15 cellular contexts compared by ENCODE assay signal in the genomic region with DNA sequence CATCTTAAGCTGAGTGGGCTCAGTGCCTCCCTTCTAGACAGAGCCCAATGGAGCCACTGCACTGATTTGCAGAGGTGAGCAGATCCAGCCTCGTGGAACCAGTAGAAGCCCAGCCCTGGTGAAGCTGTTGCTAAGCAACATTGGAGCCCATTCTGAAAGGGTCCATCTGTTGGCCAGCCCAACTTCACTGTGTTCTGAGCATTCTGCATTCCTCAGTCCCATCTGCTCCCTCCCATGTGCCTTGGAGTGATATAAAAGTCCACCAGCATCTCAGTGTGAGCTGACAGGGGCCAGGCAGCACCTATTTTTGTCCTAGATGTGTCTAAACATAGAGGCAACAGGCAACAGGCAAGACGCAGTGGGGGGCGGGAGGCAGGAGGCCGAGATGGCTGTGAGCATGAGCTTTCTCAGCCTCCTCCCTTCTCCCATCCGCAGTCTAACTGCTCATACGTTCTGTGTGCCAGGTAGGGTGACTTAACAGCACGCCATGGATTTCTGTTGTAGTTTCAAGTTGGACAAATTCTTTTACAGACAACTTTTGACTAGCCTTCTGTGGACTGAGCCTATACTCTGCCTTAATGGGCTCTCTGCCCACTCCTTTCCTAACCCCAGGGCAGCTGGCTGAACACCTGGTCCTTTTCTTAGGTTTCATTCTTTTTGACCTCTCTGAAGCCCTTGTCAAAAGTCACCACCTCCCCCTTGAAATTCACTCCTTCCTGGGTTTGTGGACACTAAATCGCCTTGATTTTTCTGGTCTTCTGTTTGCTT.
DNase-seq lines count a peak whose midpoint lies in the region; TF ChIP-seq lines count a peak whose summit lies in the region.
"Had no signal": no experiment of that assay in that cellular context is flagged by ENCODE, and none has a peak within 500 bp of the region (broad histone marks: within the 10 kb centered on the region; RNA-seq: fewer than 3 reads in every experiment).

No MANE protein-coding gene starts in this region.

- H3K36me3 ChIP-seq in esophagus (ENCODE audit: control insufficient read depth in 2 of 2, insufficient read depth in 2 of 2, low read length in 1 of 2): no peaks in the 10 kb centered on the region
- no peaks in the 10 kb centered on the region for H3K36me3 ChIP-seq in vagina
- H3K36me3 ChIP-seq in brain microvascular endothelial cell (replicated peaks): no peaks in the 10 kb centered on the region

- H3K4me1 Mint-ChIP-seq in nephron: peaks cover 57% of the 10 kb centered on the region
- peaks cover 45% of the 10 kb centered on the region for H3K4me1 Mint-ChIP-seq in activated CD4-positive, alpha-beta T cell treated with anti-CD3 and anti-CD28 coated beads, Interleukin-2, amount 10 ng/mL, durations not matched to agents 7 days and 5 days

- H3K36me3 Mint-ChIP-seq in nephron (ENCODE audit: low read depth): no peaks in the 10 kb centered on the region
- peaks cover 27% of the 10 kb centered on the region for H3K36me3 Mint-ChIP-seq in activated CD4-positive, alpha-beta T cell treated with anti-CD3 and anti-CD28 coated beads, Interleukin-2, amount 10 ng/mL, durations not matched to agents 7 days and 5 days (ENCODE audit: low read depth)
- H3K36me3 Mint-ChIP-seq: activated naive CD4-positive, alpha-beta T cell treated with anti-CD3 and anti-CD28 coated beads, Interleukin-2, amount 50 U/mL, for 72 hours; type B pancreatic cell had no signal

- WGBS in esophagus, 2 donors: 71 to 75% methylated on average over 8 of the region's 8 CpGs

- H3K4me3 ChIP-seq in esophagus (ENCODE audit: low read depth in 1 of 2, low read length in 2 of 2) (no peak overlapping the region), vagina (no peak overlapping the region), brain microvascular endothelial cell (ENCODE audit: low read depth, low read length) (no peak overlapping the region)
- H3K4me3 ChIP-seq: left lung had no signal

- H3K4me1 ChIP-seq in esophagus (ENCODE audit: control insufficient read depth in 2 of 2, insufficient read depth in 2 of 2, low read length in 1 of 2) (peaks cover 4 to 14% of the 10 kb centered on the region in 2 donors), vagina (peaks cover 28% of the 10 kb centered on the region)

- POLR2A ChIA-PET in activated CD4-positive, alpha-beta T cell treated with anti-CD3 and anti-CD28 coated beads, Interleukin-2, amount 10 ng/mL, durations not matched to agents 7 days and 5 days (lab: Charles Lee): no interaction called here

- CTCF ChIA-PET in activated CD4-positive, alpha-beta T cell treated with anti-CD3 and anti-CD28 coated beads, Interleukin-2, amount 10 ng/mL, durations not matched to agents 7 days and 5 days (lab: Charles Lee): interaction anchor here (1.2 to 8.7 kb wide), 7 partner anchors 8 to 144 kb away, joined by 4 to 57 read pairs (median 20); partner anchors contain the start of gene PPP1CB

- H3K27me3 ChIP-seq in esophagus (ENCODE audit: control insufficient read depth in 1 of 2, insufficient read depth in 2 of 2, low read length in 2 of 2) (no peaks in the 10 kb centered on the region), vagina (no peaks in the 10 kb centered on the region), brain microvascular endothelial cell (replicated peaks) (no peaks in the 10 kb centered on the region)
- H3K27me3 ChIP-seq: left lung had no signal

- no peak overlapping the region for H3K4me3 Mint-ChIP-seq in nephron
- no peak overlapping the region for H3K4me3 Mint-ChIP-seq in activated CD4-positive, alpha-beta T cell treated with anti-CD3 and anti-CD28 coated beads, Interleukin-2, amount 10 ng/mL, durations not matched to agents 7 days and 5 days
- H3K4me3 Mint-ChIP-seq: type B pancreatic cell had no signal

- H3K9me3 ChIP-seq in esophagus (ENCODE audit: control insufficient read depth in 2 of 2, insufficient read depth in 1 of 2, low read depth in 1 of 2, low read length in 1 of 2) (no peaks in the 10 kb centered on the region), vagina (no peaks in the 10 kb centered on the region)
- H3K9me3 ChIP-seq: left lung had no signal

- DNase-seq in NCI-H82 (lab: John Stamatoyannopoulos, UW): peak; percentile 72
- no peak for DNase-seq in NCI-H82 treated with DMSO at 0.1 percent for 48 hours (lab: John Stamatoyannopoulos, UW; ENCODE audit: unreplicated experiment)
- DNase-seq in vagina (ENCODE audit: extremely low spot score in 2 of 2): no peak
- DNase-seq in brain microvascular endothelial cell: no peak
- DNase-seq in NOMO-1 treated with DMSO at 0.1 percent for 48 hours (lab: John Stamatoyannopoulos, UW; ENCODE audit: unreplicated experiment): no peak
- no peak for DNase-seq in activated CD4-positive, alpha-beta T cell treated with anti-CD3 and anti-CD28 coated beads, Interleukin-2, amount 10 ng/mL, durations not matched to agents 7 days and 5 days
- DNase-seq: left lung; NCI-H1417; NCI-H526 treated with DMSO at 0.1 percent for 48 hours; SIG-M5; stimulated activated CD4-positive, alpha-beta T cell treated with anti-CD3 and anti-CD28 coated beads, Interleukin-12 subunit alpha, Interleukin-12 subunit beta, amount 100 ng/mL, for 4 hours had no signal

- intact Hi-C loops in vagina (cut with DNase I): no loop called here

- no peak for TF ChIP-seq POLR2A in vagina (IDR thresholded peaks at IDR 0.05)

- in situ Hi-C loops in brain microvascular endothelial cell (cut with HindIII; ENCODE audit: low pct_ligation_motif_present, low sequenced_read_pairs): no loop called here

- H3K9me3 Mint-ChIP-seq in nephron: no peaks in the 10 kb centered on the region
- H3K9me3 Mint-ChIP-seq in activated CD4-positive, alpha-beta T cell treated with anti-CD3 and anti-CD28 coated beads, Interleukin-2, amount 10 ng/mL, durations not matched to agents 7 days and 5 days: no peaks in the 10 kb centered on the region
- H3K9me3 Mint-ChIP-seq: type B pancreatic cell had no signal

- no peak for TF ChIP-seq CTCF in nephron (IDR thresholded peaks at IDR 0.05; ENCODE audit: unreplicated experiment in 3 of 3)
- no peak for TF ChIP-seq CTCF in vagina (IDR thresholded peaks at IDR 0.05)
- no peak for TF ChIP-seq CTCF in brain microvascular endothelial cell (IDR thresholded peaks at IDR 0.05; ENCODE audit: low read depth, low read length, missing control alignments)

- H3K27ac Mint-ChIP-seq in nephron: peak overlapping the region; percentile 12 to 69 (median 52)
- H3K27ac Mint-ChIP-seq in activated CD4-positive, alpha-beta T cell treated with anti-CD3 and anti-CD28 coated beads, Interleukin-2, amount 10 ng/mL, durations not matched to agents 7 days and 5 days: no peak overlapping the region
- H3K27ac Mint-ChIP-seq: type B pancreatic cell had no signal

- H3K27ac ChIP-seq in esophagus (ENCODE audit: low read depth in 2 of 2, low read length in 1 of 2) (peak overlapping the region; percentile 14 to 36), vagina (peak overlapping the region; percentile 75), brain microvascular endothelial cell (no peak overlapping the region)
- H3K27ac ChIP-seq: left lung had no signal

- peaks cover 19% of the 10 kb centered on the region for H3K27me3 Mint-ChIP-seq in nephron (ENCODE audit: low read depth)
- H3K27me3 Mint-ChIP-seq in activated CD4-positive, alpha-beta T cell treated with anti-CD3 and anti-CD28 coated beads, Interleukin-2, amount 10 ng/mL, durations not matched to agents 7 days and 5 days: no peaks in the 10 kb centered on the region
- H3K27me3 Mint-ChIP-seq: type B pancreatic cell had no signal
